Comparison of ENCODE assay signal across 1 cellular context in genomic region chr14:60485600-60486251, GRCh38.
TF ChIP-seq lines count a peak whose summit lies in the region.

Gene C14orf39, minus strand, starts transcription at chr14:60486063. Its CDS starts 985 bp downstream, at chr14:60485078.

TF ChIP-seq in K562, 482 proteins besides CTCF, POLR2A, EP300 and RAD21 (continued from another document and continues in another):
- TF ChIP-seq E2F8 (IDR thresholded peaks at IDR 0.05; ENCODE audit: low read depth, partially characterized antibody) (no peak), MGA (IDR thresholded peaks at IDR 0.05) (peak; percentile 96), CREB3L1 (IDR thresholded peaks at IDR 0.05; ENCODE audit: borderline replicate concordance, low read depth) (peak; percentile 60; the same call in 1 of the 2 replicates), PTTG1 (tag; IDR thresholded peaks at IDR 0.05; ENCODE audit: low read depth) (no peak), MAFF (IDR thresholded peaks at IDR 0.05; ENCODE audit: low read length) (peak; percentile 20; the same call in 1 of the 2 replicates), GMEB1 (CRISPR knock-in tag; IDR thresholded peaks at IDR 0.05) (peak; percentile 58), ZNF589 (CRISPR knock-in tag; IDR thresholded peaks at IDR 0.05; ENCODE audit: low read depth) (no peak), SMAD1 (IDR thresholded peaks at IDR 0.05; ENCODE audit: low read depth, low read length, partially characterized antibody) (no peak), CREB3 (tag; conservative IDR thresholded peaks at IDR 0.05; ENCODE audit: low read depth) (no peak), KDM5B (IDR thresholded peaks at IDR 0.05; ENCODE audit: insufficient replicate concordance, low read depth, low read length) (peak; percentile 44), NFRKB (IDR thresholded peaks at IDR 0.05; ENCODE audit: low read depth) (0 out of 2 replicates have a peak, but pooled peaks have one; percentile 31), FOXM1 (IDR thresholded peaks at IDR 0.05; ENCODE audit: low read depth) (0 out of 2 replicates have a peak, but pooled peaks have one; percentile 23), FOXM1 (CRISPR knock-in tag; IDR thresholded peaks at IDR 0.05; ENCODE audit: low read depth) (no peak), PHF8 (IDR thresholded peaks at IDR 0.05; ENCODE audit: borderline replicate concordance, low read length) (peak; percentile 50; the same call in 1 of the 2 replicates), RFX1 (IDR thresholded peaks at IDR 0.05) (no peak), CBX5 (IDR thresholded peaks at IDR 0.05; ENCODE audit: borderline replicate concordance, low read depth) (0 out of 2 replicates have a peak, but pooled peaks have one; percentile 5), BCOR (IDR thresholded peaks at IDR 0.05) (0 out of 2 replicates have a peak, but pooled peaks have one; percentile 23), DPF2 (IDR thresholded peaks at IDR 0.05) (0 out of 2 replicates have a peak, but pooled peaks have one; percentile 15), CC2D1A (IDR thresholded peaks at IDR 0.05) (peak; percentile 17; the same call in 1 of the 2 replicates), TFAP4 (CRISPR knock-in tag; IDR thresholded peaks at IDR 0.05; ENCODE audit: borderline replicate concordance) (peak; percentile 66; the same call in 1 of the 2 replicates), NRF1 (conservative IDR thresholded peaks at IDR 0.05 in 1 of 2, IDR thresholded peaks at IDR 0.05 in 1 of 2) (peak; percentile 67 to 76), CHD2 (IDR thresholded peaks at IDR 0.05; ENCODE audit: low read depth, low read length) (peak; percentile 97), POLR2B (IDR thresholded peaks at IDR 0.05; ENCODE audit: low read depth, partially characterized antibody) (peak; percentile 61), ZBTB7A (IDR thresholded peaks at IDR 0.05; ENCODE audit: borderline replicate concordance, control insufficient read depth, low read depth, low read length) (peak; percentile 68), JUND (IDR thresholded peaks at IDR 0.05; ENCODE audit: borderline replicate concordance, low read depth, low read length) (0 out of 2 replicates have a peak, but pooled peaks have one; percentile 17), JUND (tag; IDR thresholded peaks at IDR 0.05; ENCODE audit: borderline replicate concordance, low read depth, low read length) (no peak), HMGXB4 (CRISPR knock-in tag; IDR thresholded peaks at IDR 0.05) (no peak), ZFX (CRISPR knock-in tag; IDR thresholded peaks at IDR 0.05) (peak; percentile 74), ZNF696 (CRISPR knock-in tag; conservative IDR thresholded peaks at IDR 0.05) (no peak), TBP (optimal IDR thresholded peaks at IDR 0.05; ENCODE audit: low read depth, low read length) (peak; percentile 37), SUPT5H (IDR thresholded peaks at IDR 0.05) (peak; percentile 71), TAF7 (tag; IDR thresholded peaks at IDR 0.05) (peak; percentile 49; the same call in 1 of the 2 replicates), MBD1 (CRISPR knock-in tag; IDR thresholded peaks at IDR 0.05) (no peak), NFIC (IDR thresholded peaks at IDR 0.05) (0 out of 2 replicates have a peak, but pooled peaks have one; percentile 9)
